1 cellular context compared by ENCODE assay signal in genomic region chr10:12405342-12406320, GRCh38.
TF ChIP-seq lines count a peak whose summit lies in the region.

No MANE protein-coding gene starts in this region.

TF ChIP-seq in HEK293, 187 proteins besides CTCF, POLR2A, EP300 and RAD21 (continued from another document and continues in another):
- TF ChIP-seq AEBP2 (tag by site-specific recombination; IDR thresholded peaks at IDR 0.05; ENCODE audit: borderline replicate concordance) (no peak), ZNF248 (tag by site-specific recombination; IDR thresholded peaks at IDR 0.05) (no peak), KLF1 (tag by site-specific recombination; IDR thresholded peaks at IDR 0.05) (no peak), ZNF302 (tag by site-specific recombination; IDR thresholded peaks at IDR 0.05; ENCODE audit: low read depth) (peak; percentile 8; the same call in 1 of the 2 replicates), ZNF354C (tag by site-specific recombination; IDR thresholded peaks at IDR 0.05; ENCODE audit: borderline replicate concordance, low read depth) (no peak), GLI2 (tag by site-specific recombination; IDR thresholded peaks at IDR 0.05; ENCODE audit: borderline replicate concordance, low read depth) (peak; percentile 85), SCRT1 (tag by site-specific recombination; IDR thresholded peaks at IDR 0.05; ENCODE audit: borderline replicate concordance) (peak; percentile 86), EGR2 (tag by site-specific recombination; IDR thresholded peaks at IDR 0.05; ENCODE audit: low read depth) (no peak), ZNF624 (tag by site-specific recombination; IDR thresholded peaks at IDR 0.05) (no peak), ZNF777 (tag by site-specific recombination; IDR thresholded peaks at IDR 0.05; ENCODE audit: borderline replicate concordance) (no peak), ZNF140 (tag by site-specific recombination; IDR thresholded peaks at IDR 0.05) (no peak), BCL11A (tag by site-specific recombination; IDR thresholded peaks at IDR 0.05; ENCODE audit: low read depth) (peak; percentile 45; the same call in 1 of the 2 replicates), ZSCAN23 (tag by site-specific recombination; IDR thresholded peaks at IDR 0.05) (0 out of 2 replicates have a peak, but pooled peaks have one; percentile 66), ZNF580 (tag by site-specific recombination; IDR thresholded peaks at IDR 0.05) (peak; percentile 39; the same call in 1 of the 2 replicates), ZNF645 (tag by site-specific recombination; IDR thresholded peaks at IDR 0.05) (no peak), ZFP3 (tag by site-specific recombination; IDR thresholded peaks at IDR 0.05; ENCODE audit: low read depth) (no peak), ZSCAN30 (tag by site-specific recombination; IDR thresholded peaks at IDR 0.05) (no peak; the same call in 1 of the 2 replicates), ZNF843 (tag by site-specific recombination; IDR thresholded peaks at IDR 0.05) (peak; percentile 95), ZNF529 (tag by site-specific recombination; IDR thresholded peaks at IDR 0.05; ENCODE audit: insufficient replicate concordance) (no peak), ZNF521 (tag by site-specific recombination; IDR thresholded peaks at IDR 0.05) (no peak), ZNF274 (IDR thresholded peaks at IDR 0.05; ENCODE audit: low read length) (no peak), ZNF274 (tag by site-specific recombination; IDR thresholded peaks at IDR 0.05; ENCODE audit: borderline replicate concordance) (no peak), ZNF311 (tag by site-specific recombination; IDR thresholded peaks at IDR 0.05; ENCODE audit: borderline replicate concordance) (no peak), ZBTB44 (tag by site-specific recombination; IDR thresholded peaks at IDR 0.05) (no peak), ZSCAN5A (tag by site-specific recombination; IDR thresholded peaks at IDR 0.05) (no peak), HOXA7 (CRISPR knock-in tag; IDR thresholded peaks at IDR 0.05; ENCODE audit: borderline replicate concordance) (no peak), ZNF555 (tag by site-specific recombination; conservative IDR thresholded peaks at IDR 0.05) (no peak), ZNF621 (tag by site-specific recombination; IDR thresholded peaks at IDR 0.05) (no peak), ZBTB17 (tag by site-specific recombination; IDR thresholded peaks at IDR 0.05) (peak; percentile 74), ZBTB11 (tag by site-specific recombination; conservative IDR thresholded peaks at IDR 0.05; ENCODE audit: low read depth) (no peak), HOXC10 (CRISPR knock-in tag; IDR thresholded peaks at IDR 0.05) (no peak), MZF1 (tag by site-specific recombination; IDR thresholded peaks at IDR 0.05; ENCODE audit: borderline replicate concordance) (no peak), ZNF449 (tag by site-specific recombination; IDR thresholded peaks at IDR 0.05) (0 out of 2 replicates have a peak, but pooled peaks have one; percentile 58), OSR2 (tag by site-specific recombination; IDR thresholded peaks at IDR 0.05) (peak; percentile 97), PRDM1 (tag by site-specific recombination; IDR thresholded peaks at IDR 0.05) (peak; percentile 61), TCF7L2 (IDR thresholded peaks at IDR 0.05; ENCODE audit: borderline replicate concordance, low read depth, low read length) (peak; percentile 41; the same call in 1 of the 2 replicates), ELK4 (IDR thresholded peaks at IDR 0.05; ENCODE audit: borderline replicate concordance, low read depth, low read length) (no peak), ZNF416 (tag by site-specific recombination; IDR thresholded peaks at IDR 0.05) (no peak), ZNF837 (tag by site-specific recombination; IDR thresholded peaks at IDR 0.05) (no peak), ZNF626 (tag by site-specific recombination; IDR thresholded peaks at IDR 0.05) (no peak), ZNF398 (tag by site-specific recombination; IDR thresholded peaks at IDR 0.05) (no peak), ZNF362 (tag by site-specific recombination; IDR thresholded peaks at IDR 0.05) (peak; percentile 82; the same call in 1 of the 2 replicates), ZNF658 (tag by site-specific recombination; IDR thresholded peaks at IDR 0.05) (no peak), ZNF112 (tag by site-specific recombination; IDR thresholded peaks at IDR 0.05) (no peak), ZNF10 (tag by site-specific recombination; IDR thresholded peaks at IDR 0.05) (peak; percentile 72; the same call in 1 of the 2 replicates), GLIS2 (tag by site-specific recombination; IDR thresholded peaks at IDR 0.05) (peak; percentile 62), ZNF350 (tag by site-specific recombination; IDR thresholded peaks at IDR 0.05) (no peak), ZFHX2 (tag by site-specific recombination; conservative IDR thresholded peaks at IDR 0.05) (no peak)
